In genomic region chr3:45056608-45057301, GRCh38 we compare ENCODE assay signal across 1 cellular context.
TF ChIP-seq lines count a peak whose summit lies in the region.

No MANE protein-coding gene starts in this region.

TF ChIP-seq in GM23338, 12 proteins besides CTCF, POLR2A, EP300 and RAD21 (continued from another document):
- TF ChIP-seq ZNF462 (CRISPR knock-in tag; IDR thresholded peaks at IDR 0.05) (no peak), STAT1 (IDR thresholded peaks at IDR 0.05; ENCODE audit: unreplicated experiment) (no peak), ZNF114 (CRISPR knock-in tag; IDR thresholded peaks at IDR 0.05) (no peak)
